8 cellular contexts compared by ENCODE assay signal in the genomic region with DNA sequence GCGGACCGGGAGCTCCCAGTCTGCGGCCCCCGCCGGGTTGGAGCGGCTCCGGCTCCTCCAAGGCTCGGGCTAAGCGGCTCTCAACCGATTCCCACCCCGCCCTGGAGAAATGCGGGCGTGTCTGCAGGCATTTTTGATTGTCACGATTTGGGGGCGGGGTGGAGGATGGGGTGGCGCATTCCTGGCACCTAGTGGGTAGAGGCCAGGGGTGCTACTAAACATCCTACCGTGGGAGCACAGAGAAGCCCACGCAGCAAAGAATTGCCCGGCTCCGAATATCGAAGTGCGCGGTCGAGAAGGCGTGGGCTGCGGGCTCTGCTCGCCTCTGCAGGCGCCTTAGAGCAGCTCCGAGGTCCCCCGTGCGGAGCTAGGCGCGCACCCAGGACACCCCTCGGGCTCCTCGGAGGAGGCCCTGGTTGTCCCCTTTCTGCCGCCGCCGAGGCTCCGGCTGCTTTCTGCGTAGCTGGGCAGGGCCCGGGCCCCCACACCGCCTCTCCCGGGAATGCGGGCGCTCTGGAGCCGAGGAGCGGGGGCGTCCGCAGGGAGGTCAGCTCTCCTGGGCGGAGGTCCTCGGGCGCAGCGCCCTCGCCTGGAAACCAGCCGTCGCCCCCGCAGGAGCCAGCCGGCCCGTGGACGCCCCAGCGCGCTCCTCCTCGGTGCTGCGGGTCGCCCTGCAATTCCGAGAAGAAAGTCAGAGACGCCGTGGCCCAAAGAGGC. TPM values are rescaled to one million over a fixed set of nuclear protein-coding genes. Genes with fewer than 3 reads are reported as not detected.
A peak's percentile ranks its signal among the peaks of the same experiment; 100 is the strongest.
DNase-seq lines count a peak whose midpoint lies in the region; ATAC-seq and TF ChIP-seq lines count a peak whose summit lies in the region.

No MANE protein-coding gene starts in this region.

- TF ChIP-seq CTCF in brain microvascular endothelial cell (IDR thresholded peaks at IDR 0.05; ENCODE audit: low read depth, low read length, missing control alignments): peak; percentile 12

- peaks cover 0 to 10% of the 10 kb centered on the region in 2 donors for H3K36me3 Mint-ChIP-seq in CD4-positive, alpha-beta memory T cell

- intact Hi-C loops in CD4-positive, alpha-beta memory T cell (cut with micrococcal nuclease): no loop called here

- peaks cover 10% of the 10 kb centered on the region for H3K27me3 ChIP-seq in CD4-positive, alpha-beta memory T cell (ENCODE audit: insufficient read depth, low read length)
- no peaks in the 10 kb centered on the region for H3K27me3 ChIP-seq in brain microvascular endothelial cell (replicated peaks)

- CTCF ChIA-PET in CD4-positive, alpha-beta memory T cell (lab: Charles Lee; ENCODE audit: partially characterized antibody): interaction anchor here (1.1 to 2.3 kb wide), 4 partner anchors 9 to 205 kb away, joined by 4 to 12 read pairs (median 6); no protein-coding TSS in a partner anchor

- no peak overlapping the region for H3K27ac ChIP-seq in CD4-positive, alpha-beta memory T cell (ENCODE audit: low read depth, low read length)
- H3K27ac ChIP-seq in brain microvascular endothelial cell: no peak overlapping the region

- peak overlapping the region; percentile 65 to 85 (median 80) for H3K4me3 Mint-ChIP-seq in CD4-positive, alpha-beta memory T cell

- POLR2A ChIA-PET in CD4-positive, alpha-beta memory T cell (lab: Charles Lee; ENCODE audit: partially characterized antibody): no interaction called here

- no peaks in the 10 kb centered on the region for H3K36me3 ChIP-seq in CD4-positive, alpha-beta memory T cell (ENCODE audit: insufficient read depth, low read length)
- H3K36me3 ChIP-seq in brain microvascular endothelial cell (replicated peaks): no peaks in the 10 kb centered on the region

- no peaks in the 10 kb centered on the region for H3K9me3 ChIP-seq in CD4-positive, alpha-beta memory T cell (ENCODE audit: control insufficient read depth in 1 of 2, low read length in 2 of 2)

- H3K4me1 Mint-ChIP-seq in CD4-positive, alpha-beta memory T cell: peaks cover 0 to 5% (median 5%) of the 10 kb centered on the region in 4 donors

- peak overlapping the region in 1 of 2 donors; percentile 45 for H3K4me3 ChIP-seq in CD4-positive, alpha-beta memory T cell (ENCODE audit: low read length in 2 of 2)
- peak overlapping the region; percentile 69 for H3K4me3 ChIP-seq in brain microvascular endothelial cell (ENCODE audit: low read depth, low read length)

- in situ Hi-C loops in brain microvascular endothelial cell (cut with HindIII; ENCODE audit: low pct_ligation_motif_present, low sequenced_read_pairs): no loop called here

- peaks cover 15% of the 10 kb centered on the region for H3K4me1 ChIP-seq in CD4-positive, alpha-beta memory T cell (ENCODE audit: insufficient read depth, low read length)

- H3K27ac Mint-ChIP-seq in CD4-positive, alpha-beta memory T cell: peak overlapping the region in 1 of 7 donors; percentile 29

- no peaks in the 10 kb centered on the region for H3K9me3 Mint-ChIP-seq in CD4-positive, alpha-beta memory T cell

- peaks cover 10 to 22% of the 10 kb centered on the region in 2 donors for H3K27me3 Mint-ChIP-seq in CD4-positive, alpha-beta memory T cell

- DNase-seq in CD4-positive, alpha-beta memory T cell: peak; percentile 16 to 49 (median 23)
- DNase-seq in SW 1271 (lab: John Stamatoyannopoulos, UW): peak; percentile 66 to 70
- peak; percentile 28 for DNase-seq in brain microvascular endothelial cell
- DNase-seq in iris pigment epithelial cell (ENCODE audit: low read depth): peak; percentile 55
- peak; percentile 38 for DNase-seq in stimulated activated CD4-positive, alpha-beta T cell treated with anti-CD3 and anti-CD28 coated beads, Interleukin-12 subunit alpha, Interleukin-12 subunit beta, amount 100 ng/mL, for 4 hours
- DNase-seq in NCI-H510A treated with DMSO at 0.1 percent for 48 hours (lab: John Stamatoyannopoulos, UW): no peak

- ATAC-seq in HG02610 (IDR thresholded peaks at IDR 0.05; ENCODE audit: unreplicated experiment) (peak; percentile 60), HG03025 (IDR thresholded peaks at IDR 0.05; ENCODE audit: low FRiP score, unreplicated experiment) (no peak)

RNA-seq across cellular contexts. Expression of gene LAMP3, which starts 16.5 kb away (rescaled TPM):
- under 1 TPM; 0.76 to 0.97 TPM for total RNA-seq in CD4-positive, alpha-beta memory T cell
- 1 to 10 TPM; 2.6 to 5.6 TPM for polyA plus RNA-seq in CD4-positive, alpha-beta memory T cell
